20 cellular contexts compared by ENCODE assay signal in the genomic region with DNA sequence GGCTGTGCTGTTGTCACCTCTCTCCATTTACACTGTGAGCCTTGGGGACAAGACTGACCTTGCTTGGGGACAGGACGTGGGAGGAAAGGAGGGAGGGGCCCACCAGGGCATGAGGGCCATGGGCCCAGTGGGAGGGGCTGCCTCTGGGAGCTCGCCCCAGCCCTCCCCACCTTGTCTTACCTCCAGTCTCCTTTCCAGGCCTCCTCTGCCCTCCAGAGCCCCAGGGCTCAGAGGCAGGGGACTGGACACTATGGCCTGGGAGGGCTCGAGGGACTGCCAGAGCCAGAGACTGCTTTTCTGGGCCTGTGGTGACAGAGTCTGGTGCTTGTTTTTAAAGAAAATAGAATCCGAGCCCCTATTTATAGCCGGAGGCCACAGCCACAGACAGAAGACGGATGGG. TPM values are rescaled to one million over a fixed set of nuclear protein-coding genes. Genes with fewer than 3 reads are reported as not detected.
DNase-seq lines count a peak whose midpoint lies in the region; ATAC-seq and TF ChIP-seq lines count a peak whose summit lies in the region.
"Had no signal": no experiment of that assay in that cellular context is flagged by ENCODE, and none has a peak within 500 bp of the region (broad histone marks: within the 10 kb centered on the region; RNA-seq: fewer than 3 reads in every experiment).

No MANE protein-coding gene starts in this region.

- TF ChIP-seq POLR2A in gastroesophageal sphincter (IDR thresholded peaks at IDR 0.05): no peak

- peaks cover 14 to 87% (median 64%) of the 10 kb centered on the region in 3 donors for H3K4me1 ChIP-seq in gastroesophageal sphincter
- H3K4me1 ChIP-seq in skeletal muscle tissue (ENCODE audit: control insufficient read depth in 3 of 3, insufficient read depth in 3 of 3, low read length in 3 of 3): peaks cover 25 to 68% (median 46%) of the 10 kb centered on the region in 3 donors
- H3K4me1 ChIP-seq: HAP-1 had no signal

- no CpG with 5 or more reads among the region's 6 CpGs for WGBS in gastroesophageal sphincter (ENCODE audit: low coverage in 1 of 2), 2 donors

- H3K4me3 ChIP-seq in gastroesophageal sphincter (no peak overlapping the region), skeletal muscle tissue (ENCODE audit: low read length in 3 of 3) (no peak overlapping the region)
- H3K4me3 ChIP-seq: HAP-1, mucosa of descending colon had no signal

- peak; percentile 50 for DNase-seq in ELF-1 (ENCODE audit: low read depth, low spot score)
- DNase-seq in MV-4-11 (lab: John Stamatoyannopoulos, UW): peak; percentile 35
- no peak for DNase-seq in dermis blood vessel endothelial cell
- no peak for DNase-seq in NCI-H1930 (lab: John Stamatoyannopoulos, UW)
- DNase-seq in SIG-M5 treated with dmso at 0.1 percent for 504 hours (lab: John Stamatoyannopoulos, UW; ENCODE audit: unreplicated experiment): no peak
- DNase-seq: activated CD4-positive, alpha-beta T cell treated with anti-CD3 and anti-CD28 coated beads for 48 hours; activated CD8-positive, alpha-beta memory T cell treated with anti-CD3 and anti-CD28 coated beads, Interleukin-2, amount 50 U/mL, for 48 hours; GDM1; hypothalamus; mucosa of descending colon; NCI-H2029; NCI-H69; OCI-M1; posterior cingulate gyrus; stimulated activated CD4-positive, alpha-beta T cell treated with anti-CD3 and anti-CD28 coated beads, Interleukin-15, amount 100 ng/mL, for 24 hours; T-helper 9 cell had no signal

- H3K9ac ChIP-seq in skeletal muscle tissue (ENCODE audit: low read depth in 1 of 3, low read length in 3 of 3): peak overlapping the region in 1 of 3 donors; percentile 25

- peaks cover 0 to 6% of the 10 kb centered on the region in 2 donors for H3K36me3 ChIP-seq in gastroesophageal sphincter
- H3K36me3 ChIP-seq in skeletal muscle tissue (ENCODE audit: control insufficient read depth in 3 of 3, insufficient read depth in 3 of 3, low read length in 3 of 3): no peaks in the 10 kb centered on the region
- H3K36me3 ChIP-seq: HAP-1 had no signal

- TF ChIP-seq CTCF in gastroesophageal sphincter (IDR thresholded peaks at IDR 0.05): no peak

- H3K27me3 ChIP-seq in gastroesophageal sphincter: no peaks in the 10 kb centered on the region
- no peaks in the 10 kb centered on the region for H3K27me3 ChIP-seq in skeletal muscle tissue (ENCODE audit: control insufficient read depth in 3 of 3, insufficient read depth in 3 of 3, low read length in 3 of 3)

- H3K9me3 ChIP-seq in gastroesophageal sphincter: no peaks in the 10 kb centered on the region
- H3K9me3 ChIP-seq in skeletal muscle tissue (ENCODE audit: control insufficient read depth in 3 of 3, low read length in 3 of 3): no peaks in the 10 kb centered on the region
- H3K9me3 ChIP-seq: HAP-1, mucosa of descending colon had no signal

- ATAC-seq in gastroesophageal sphincter: no peak
- no peak for ATAC-seq in GM19455 (IDR thresholded peaks at IDR 0.05; ENCODE audit: unreplicated experiment)
- ATAC-seq: mucosa of descending colon had no signal

- TF ChIP-seq EP300 in gastroesophageal sphincter (IDR thresholded peaks at IDR 0.05): no peak

- peak overlapping the region; percentile 76 to 98 (median 94) for H3K27ac ChIP-seq in gastroesophageal sphincter
- peak overlapping the region; percentile 48 for H3K27ac ChIP-seq in skeletal muscle tissue (ENCODE audit: low read depth, low read length)

RNA-seq across cellular contexts. Expression of a gene that starts 10.2 kb away (rescaled TPM):
- total RNA-seq in gastroesophageal sphincter (100 to 1,000 TPM in 3 of 4 donors, 10 to 100 TPM in 1; 98.7 to 396 (median 151) TPM), skeletal muscle tissue (71.5 TPM), dermis blood vessel endothelial cell (0.19 and 0.68 TPM in 2 replicates)

RNA-seq across cellular contexts. Expression of a gene that starts 54.7 kb away (rescaled TPM):
- total RNA-seq in gastroesophageal sphincter (10 to 100 TPM; 32.8 to 51.5 (median 41.2) TPM), skeletal muscle tissue (8.4 TPM), dermis blood vessel endothelial cell (13.8 and 19.1 TPM in 2 replicates)

Comparison
In these comparisons a context has a peak if more than half of its experiments do, and no peak if none do; other contexts are left out.
1. DNase-seq: peak in ELF-1 (single experiment) and MV-4-11 (single experiment); none in dermis blood vessel endothelial cell (single experiment), NCI-H1930 (0 of 2) and SIG-M5 treated with dmso at 0.1 percent for 504 hours (single experiment).
2. RNA of a gene that starts 10.2 kb away (total RNA-seq): 98.7 to 396 TPM in gastroesophageal sphincter and 71.5 TPM in skeletal muscle tissue (single experiment); 0.19 to 0.68 TPM in dermis blood vessel endothelial cell; every median in the first group is over 10 times any median in the second.